In genomic region chr9:138114501-138115245, GRCh38 we compare ENCODE assay signal across 23 cellular contexts.
DNase-seq lines count a peak whose midpoint lies in the region; ATAC-seq and TF ChIP-seq lines count a peak whose summit lies in the region.
"Had no signal": no experiment of that assay in that cellular context is flagged by ENCODE, and none has a peak within 500 bp of the region (broad histone marks: within the 10 kb centered on the region; RNA-seq: fewer than 3 reads in every experiment).

No MANE protein-coding gene starts in this region.

- no peaks in the 10 kb centered on the region for H3K9me3 Mint-ChIP-seq in type B pancreatic cell
- H3K9me3 Mint-ChIP-seq: CD14-positive monocyte had no signal

- ATAC-seq in HG03039 (IDR thresholded peaks at IDR 0.05; ENCODE audit: unreplicated experiment), result no peak

- no peaks in the 10 kb centered on the region for H3K36me3 ChIP-seq in tibial nerve
- H3K36me3 ChIP-seq: HAP-1 had no signal

- H3K36me3 Mint-ChIP-seq in type B pancreatic cell, result no peaks in the 10 kb centered on the region
- H3K36me3 Mint-ChIP-seq: CD14-positive monocyte had no signal

- H3K27ac ChIP-seq in caudate nucleus (ENCODE audit: low read depth, low read length), result peak overlapping the region; percentile 19
- no peak overlapping the region for H3K27ac ChIP-seq in tibial nerve
- H3K27ac ChIP-seq: 22Rv1 had no signal

- no peak overlapping the region for H3K4me3 ChIP-seq in tibial nerve
- H3K4me3 ChIP-seq: HAP-1 had no signal

- H3K27me3 Mint-ChIP-seq in type B pancreatic cell, result peaks cover 3% of the 10 kb centered on the region

- WGBS in tibial nerve, 2 donors, result 78 to 85% methylated on average over 10 of the region's 10 CpGs

- H3K9me3 ChIP-seq in tibial nerve, result no peaks in the 10 kb centered on the region
- H3K9me3 ChIP-seq: HAP-1, SK-N-SH had no signal

- no peaks in the 10 kb centered on the region for H3K4me1 ChIP-seq in tibial nerve
- H3K4me1 ChIP-seq: HAP-1 had no signal

- H3K27me3 ChIP-seq in tibial nerve, result no peaks in the 10 kb centered on the region

- no peak for TF ChIP-seq POLR2A in tibial nerve (IDR thresholded peaks at IDR 0.05)

- no peak for TF ChIP-seq EP300 in tibial nerve (IDR thresholded peaks at IDR 0.05)

- H3K27ac Mint-ChIP-seq in type B pancreatic cell, result no peak overlapping the region
- H3K27ac Mint-ChIP-seq: B cell, CD14-positive monocyte had no signal

- DNase-seq in activated effector memory CD4-positive, alpha-beta T cell treated with anti-CD3 and anti-CD28 coated beads, Interleukin-2, amount 50 U/mL, for 16 hours, result peak; percentile 17
- DNase-seq in activated effector memory CD4-positive, alpha-beta T cell treated with Interleukin-2 at 50 U/mL for 16 hours, result no peak
- no peak for DNase-seq in caudate nucleus (lab: John Stamatoyannopoulos, UW)
- peak; percentile 33 for DNase-seq in mesenteric fat pad (ENCODE audit: low spot score)
- DNase-seq in type B pancreatic cell (ENCODE audit: extremely low spot score, unreplicated experiment), result peak; percentile 25
- no peak for DNase-seq in tibial nerve (ENCODE audit: low spot score in 2 of 2)
- no peak for DNase-seq in globus pallidus (ENCODE audit: low spot score)
- DNase-seq: DMS79, KBM-7, MM.1S, NCI-H1048, NCI-H1436 treated with DMSO at 0.1 percent for 48 hours, NCI-H1930, NCI-H226, NCI-H510A treated with DMSO at 0.1 percent for 48 hours, NCI-H748 treated with DMSO at 0.1 percent for 48 hours, SIG-M5 had no signal

- no peak for TF ChIP-seq CTCF in type B pancreatic cell (conservative IDR thresholded peaks at IDR 0.05)
- TF ChIP-seq CTCF in tibial nerve (IDR thresholded peaks at IDR 0.05), result no peak

- H3K4me1 Mint-ChIP-seq in type B pancreatic cell (ENCODE audit: unreplicated experiment), result no peaks in the 10 kb centered on the region
- H3K4me1 Mint-ChIP-seq: B cell, CD14-positive monocyte had no signal

- no peak overlapping the region for H3K4me3 Mint-ChIP-seq in type B pancreatic cell
- H3K4me3 Mint-ChIP-seq: B cell, CD14-positive monocyte had no signal

Comparison
In these comparisons a context has a peak if more than half of its experiments do, and no peak if none do; other contexts are left out.
1. DNase-seq: peak in activated effector memory CD4-positive, alpha-beta T cell treated with anti-CD3 and anti-CD28 coated beads, Interleukin-2, amount 50 U/mL, for 16 hours (single experiment), mesenteric fat pad (single experiment) and type B pancreatic cell (single experiment); none in activated effector memory CD4-positive, alpha-beta T cell treated with Interleukin-2 at 50 U/mL for 16 hours (single experiment), caudate nucleus (0 of 61), tibial nerve (0 of 2) and globus pallidus (single experiment).